18 cellular contexts compared by ENCODE assay signal in genomic region chr3:1583044-1583443, GRCh38.
"Had no signal": no experiment of that assay in that cellular context is flagged by ENCODE, and none has a peak within 500 bp of the region (broad histone marks: within the 10 kb centered on the region; RNA-seq: fewer than 3 reads in every experiment).

No MANE protein-coding gene starts in this region.

- H3K36me3 Mint-ChIP-seq: naive thymus-derived CD8-positive, alpha-beta T cell had no signal

- H3K27ac ChIP-seq: dorsolateral prefrontal cortex, heart right ventricle, left ventricle myocardium inferior, sigmoid colon, skin epidermis, tibial artery had no signal

- H3K27me3 Mint-ChIP-seq: naive thymus-derived CD8-positive, alpha-beta T cell; stimulated activated naive CD8-positive, alpha-beta T cell treated with anti-CD3 and anti-CD28 coated beads, Interleukin-15, Interleukin-2, amounts not matched to agents 100 ng/mL and 50 ng/mL, for 24 hours had no signal

- DNase-seq: central memory CD4-positive, alpha-beta T cell; cortex of kidney; dorsolateral prefrontal cortex; effector CD8-positive, alpha-beta T cell; heart right ventricle; hypothalamus; left cardiac atrium; left ventricle myocardium inferior; mesendoderm; naive thymus-derived CD8-positive, alpha-beta T cell; sigmoid colon; stimulated activated CD4-positive, alpha-beta T cell treated with anti-CD3 and anti-CD28 coated beads, Interleukin-12 subunit alpha, Interleukin-12 subunit beta, amount 100 ng/mL, for 4 hours; tibial artery had no signal

- H3K36me3 ChIP-seq: heart right ventricle, left ventricle myocardium inferior, sigmoid colon, tibial artery had no signal

- H3K9me3 ChIP-seq: sigmoid colon, tibial artery had no signal

- ATAC-seq: esophagus mucosa; heart right ventricle; left cardiac atrium; naive thymus-derived CD8-positive, alpha-beta T cell had no signal

- FAIRE-seq: frontal cortex, keratinocyte had no signal

- H3K4me1 Mint-ChIP-seq: naive thymus-derived CD8-positive, alpha-beta T cell had no signal

- H3K27me3 ChIP-seq: dorsolateral prefrontal cortex, heart right ventricle, sigmoid colon, tibial artery had no signal

- H3K4me3 Mint-ChIP-seq: naive thymus-derived CD8-positive, alpha-beta T cell; stimulated activated naive CD8-positive, alpha-beta T cell treated with anti-CD3 and anti-CD28 coated beads, Interleukin-15, Interleukin-2, amounts not matched to agents 100 ng/mL and 50 ng/mL, for 24 hours had no signal

- H3K4me3 ChIP-seq: dorsolateral prefrontal cortex, heart right ventricle, left ventricle myocardium inferior, sigmoid colon, skin epidermis, tibial artery had no signal

- H3K4me1 ChIP-seq: heart right ventricle, left ventricle myocardium inferior, sigmoid colon had no signal

- H3K27ac Mint-ChIP-seq: naive thymus-derived CD8-positive, alpha-beta T cell; stimulated activated naive CD8-positive, alpha-beta T cell treated with anti-CD3 and anti-CD28 coated beads, Interleukin-15, Interleukin-2, amounts not matched to agents 100 ng/mL and 50 ng/mL, for 24 hours had no signal
